Comparison of ENCODE assay signal across 1 cellular context in the genomic region with DNA sequence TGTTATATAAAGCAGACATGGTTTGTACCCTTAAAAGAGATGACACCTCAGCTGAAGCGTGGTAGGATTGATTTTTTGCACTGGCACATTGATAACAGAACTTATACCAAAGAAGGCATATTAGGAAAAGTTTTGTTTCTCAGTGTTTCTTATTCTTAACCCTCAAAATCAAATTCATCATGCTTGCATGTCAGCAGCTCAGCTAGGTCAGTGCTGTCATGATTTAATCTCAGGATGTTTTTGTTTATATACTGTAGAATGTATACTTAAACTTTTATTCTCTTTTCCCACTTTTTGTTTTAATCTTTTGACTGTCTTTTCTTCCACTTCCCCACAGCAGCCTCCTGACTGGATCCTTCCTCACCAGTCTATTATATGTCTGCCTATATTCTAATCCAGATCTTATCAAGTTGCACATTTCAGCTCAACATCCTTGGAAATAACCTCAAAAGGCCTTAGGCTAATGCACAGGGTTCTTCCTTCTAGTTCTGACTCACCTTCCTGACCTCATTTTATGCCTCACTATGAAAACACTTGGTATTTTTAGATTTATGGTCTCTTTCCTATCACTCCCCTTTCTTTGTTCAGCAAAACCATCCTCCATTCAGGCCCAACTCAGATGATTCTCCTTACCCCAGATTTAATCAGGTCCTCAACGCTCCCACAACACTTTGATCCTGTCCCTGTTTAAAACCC.
TF ChIP-seq lines count a peak whose summit lies in the region.

No MANE protein-coding gene starts in this region.

TF ChIP-seq in HCT116, 20 proteins besides CTCF, POLR2A, EP300 and RAD21 (continued from another document):
- TF ChIP-seq REST (IDR thresholded peaks at IDR 0.05; ENCODE audit: low read depth) (no peak), EGR1 (IDR thresholded peaks at IDR 0.05; ENCODE audit: low read depth) (no peak), SP1 (IDR thresholded peaks at IDR 0.05; ENCODE audit: low read depth) (peak; percentile 73)
